In genomic region chr4:185305979-185306442, GRCh38 we compare ENCODE assay signal across 1 cellular context.
TF ChIP-seq lines count a peak whose summit lies in the region.

No MANE protein-coding gene starts in this region.

TF ChIP-seq in H1, 55 proteins besides CTCF, POLR2A, EP300 and RAD21 (continued from another document):
- TF ChIP-seq, protein P1, sequence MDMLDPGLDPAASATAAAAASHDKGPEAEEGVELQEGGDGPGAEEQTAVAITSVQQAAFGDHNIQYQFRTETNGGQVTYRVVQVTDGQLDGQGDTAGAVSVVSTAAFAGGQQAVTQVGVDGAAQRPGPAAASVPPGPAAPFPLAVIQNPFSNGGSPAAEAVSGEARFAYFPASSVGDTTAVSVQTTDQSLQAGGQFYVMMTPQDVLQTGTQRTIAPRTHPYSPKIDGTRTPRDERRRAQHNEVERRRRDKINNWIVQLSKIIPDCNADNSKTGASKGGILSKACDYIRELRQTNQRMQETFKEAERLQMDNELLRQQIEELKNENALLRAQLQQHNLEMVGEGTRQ (IDR thresholded peaks at IDR 0.05; ENCODE audit: low read length): peak; percentile 38; the same call in 1 of the 2 replicates
- TF ChIP-seq CHD7 (IDR thresholded peaks at IDR 0.05; ENCODE audit: insufficient replicate concordance, low read length): peak; percentile 92
- TF ChIP-seq NRF1 (IDR thresholded peaks at IDR 0.05; ENCODE audit: low read depth, low read length): no peak
